13 cellular contexts compared by ENCODE assay signal in genomic region chr17:16962804-16963203, GRCh38. TPM values are rescaled to one million over a fixed set of nuclear protein-coding genes. Genes with fewer than 3 reads are reported as not detected.
A peak's percentile ranks its signal among the peaks of the same experiment; 100 is the strongest.
DNase-seq lines count a peak whose midpoint lies in the region; ATAC-seq and TF ChIP-seq lines count a peak whose summit lies in the region.
"Had no signal": no experiment of that assay in that cellular context is flagged by ENCODE, and none has a peak within 500 bp of the region (broad histone marks: within the 10 kb centered on the region; RNA-seq: fewer than 3 reads in every experiment).

No MANE protein-coding gene starts in this region.

- in situ Hi-C loops in astrocyte of the cerebellum (cut with HindIII; ENCODE audit: low sequenced_read_pairs) = no loop called here

- peaks cover 94% of the 10 kb centered on the region for H3K4me1 Mint-ChIP-seq in stimulated activated memory B cell treated with anti-CD40 and anti-IgM and Interleukin-4, amounts not matched to agents 10 μg/mL and 1 μg/mL and 100 μg/mL, for 72 hours

- H4K20me1 ChIP-seq in SK-N-SH (ENCODE audit: insufficient read depth) = no peaks in the 10 kb centered on the region

- POLR2A ChIA-PET in SK-N-SH (lab: Yijun Ruan, JAX) = no interaction called here

- no peaks in the 10 kb centered on the region for H3K4me1 ChIP-seq in SK-N-SH (ENCODE audit: control insufficient read depth in 1 of 2, insufficient read depth in 2 of 2, low read depth in 1 of 2, low read length in 1 of 2)
- no peaks in the 10 kb centered on the region for H3K4me1 ChIP-seq in lower lobe of right lung

- H3K27me3 ChIP-seq in SK-N-SH (ENCODE audit: insufficient read depth) (no peaks in the 10 kb centered on the region; the same call in 1 of the 2 replicates), lower lobe of right lung (ENCODE audit: low read depth) (no peaks in the 10 kb centered on the region)

- TF ChIP-seq EP300 in SK-N-SH (IDR thresholded peaks at IDR 0.05; ENCODE audit: borderline replicate concordance in 1 of 2, low read depth in 1 of 2, low read length in 1 of 2) = no peak

- DNase-seq in SK-N-SH = no peak
- DNase-seq in M059J (ENCODE audit: low read depth) = peak; percentile 68
- DNase-seq in astrocyte of the cerebellum (ENCODE audit: low read depth) = no peak
- DNase-seq in COLO668 (lab: John Stamatoyannopoulos, UW; ENCODE audit: unreplicated experiment) = no peak
- DNase-seq in lower lobe of right lung = no peak
- DNase-seq: posterior cingulate gyrus; stimulated activated CD8-positive, alpha-beta memory T cell treated with anti-CD3 and anti-CD28 coated beads, Interleukin-4, amount 100 ng/mL, for 48 hours had no signal

- no peak overlapping the region for H2AFZ ChIP-seq in SK-N-SH (ENCODE audit: low read depth)

- H3K9me3 Mint-ChIP-seq in stimulated activated memory B cell treated with anti-CD40 and anti-IgM and Interleukin-4, amounts not matched to agents 10 μg/mL and 1 μg/mL and 100 μg/mL, for 72 hours = peaks cover 3% of the 10 kb centered on the region

- intact Hi-C loops in lower lobe of right lung (cut with DNase I) = no loop called here

- TF ChIP-seq RAD21 in SK-N-SH (IDR thresholded peaks at IDR 0.05; ENCODE audit: low read length) = no peak

- H3K27me3 Mint-ChIP-seq in stimulated activated memory B cell treated with anti-CD40 and anti-IgM and Interleukin-4, amounts not matched to agents 10 μg/mL and 1 μg/mL and 100 μg/mL, for 72 hours = no peaks in the 10 kb centered on the region

- H3K4me2 ChIP-seq in SK-N-SH = no peak overlapping the region

- H3K9me3 ChIP-seq in SK-N-SH (no peaks in the 10 kb centered on the region), lower lobe of right lung (peaks cover 3% of the 10 kb centered on the region)

- H3K27ac ChIP-seq in SK-N-SH (ENCODE audit: low read depth in 2 of 2, low read length in 1 of 2) = no peak overlapping the region
- no peak overlapping the region for H3K27ac ChIP-seq in lower lobe of right lung
- H3K27ac ChIP-seq: coronary artery had no signal

- H3K4me3 ChIP-seq in SK-N-SH (ENCODE audit: low read depth in 2 of 2, low read length in 1 of 2) (no peak overlapping the region), astrocyte of the cerebellum (ENCODE audit: low read depth, low read length) (no peak overlapping the region), lower lobe of right lung (no peak overlapping the region)
- H3K4me3 ChIP-seq: coronary artery had no signal

- H3K79me2 ChIP-seq in SK-N-SH (ENCODE audit: insufficient read depth) = no peaks in the 10 kb centered on the region

- H3K27ac Mint-ChIP-seq in stimulated activated memory B cell treated with anti-CD40 and anti-IgM and Interleukin-4, amounts not matched to agents 10 μg/mL and 1 μg/mL and 100 μg/mL, for 72 hours = peak overlapping the region; percentile 98

- 5% methylated on average over 7 of the region's 7 CpGs for WGBS in SK-N-SH (ENCODE audit: low lambda C conversion rate)

- H3K36me3 ChIP-seq in SK-N-SH (replicated peaks in 1 of 2; ENCODE audit: control insufficient read depth in 1 of 2, insufficient read depth in 2 of 2, low read length in 1 of 2) (no peaks in the 10 kb centered on the region), lower lobe of right lung (no peaks in the 10 kb centered on the region)

- peak; percentile 42; the same call in 2 of the 3 replicates for ATAC-seq in SK-N-SH treated with all-trans-retinoic acid at 6 μM for 48 hours
- ATAC-seq in stimulated activated memory B cell treated with anti-CD40 and anti-IgM and Interleukin-4, amounts not matched to agents 10 μg/mL and 1 μg/mL and 100 μg/mL, for 72 hours = no peak
- no peak for ATAC-seq in esophagus mucosa
- ATAC-seq in lower lobe of right lung = no peak
- ATAC-seq: Panc1 had no signal

- no peaks in the 10 kb centered on the region for H3K9me2 ChIP-seq in SK-N-SH

- no peak for TF ChIP-seq CTCF in SK-N-SH (IDR thresholded peaks at IDR 0.05)
- TF ChIP-seq CTCF in astrocyte of the cerebellum (IDR thresholded peaks at IDR 0.05; ENCODE audit: low read depth, low read length, missing control alignments) = peak; percentile 8
- no peak for TF ChIP-seq CTCF in lower lobe of right lung (IDR thresholded peaks at IDR 0.05)

- CTCF ChIA-PET in SK-N-SH (lab: Yijun Ruan, JAX) = no interaction called here

- H3K9ac ChIP-seq in SK-N-SH = no peak overlapping the region

- H3F3A ChIP-seq in SK-N-SH (replicated peaks; ENCODE audit: insufficient read depth) = no peaks in the 10 kb centered on the region

- peaks cover 79% of the 10 kb centered on the region for H3K36me3 Mint-ChIP-seq in stimulated activated memory B cell treated with anti-CD40 and anti-IgM and Interleukin-4, amounts not matched to agents 10 μg/mL and 1 μg/mL and 100 μg/mL, for 72 hours

- H3K4me3 Mint-ChIP-seq in stimulated activated memory B cell treated with anti-CD40 and anti-IgM and Interleukin-4, amounts not matched to agents 10 μg/mL and 1 μg/mL and 100 μg/mL, for 72 hours = peak overlapping the region; percentile 24

TF ChIP-seq in SK-N-SH treated with all-trans-retinoic acid at 6 μM for 48 hours, 23 proteins besides CTCF, POLR2A, EP300 and RAD21 (continues in another document):
- TF ChIP-seq CSDC2 (CRISPR knock-in tag; IDR thresholded peaks at IDR 0.05) (no peak), CREB5 (CRISPR knock-in tag; IDR thresholded peaks at IDR 0.05; ENCODE audit: low read depth) (no peak), OSR1 (CRISPR knock-in tag; IDR thresholded peaks at IDR 0.05) (no peak), ESRRG (CRISPR knock-in tag; IDR thresholded peaks at IDR 0.05) (no peak), RARB (CRISPR knock-in tag; IDR thresholded peaks at IDR 0.05) (no peak), TCF4 (CRISPR knock-in tag; IDR thresholded peaks at IDR 0.05; ENCODE audit: borderline replicate concordance) (no peak), GLIS3 (CRISPR knock-in tag; IDR thresholded peaks at IDR 0.05) (no peak), PPARA (CRISPR knock-in tag; IDR thresholded peaks at IDR 0.05; ENCODE audit: borderline replicate concordance) (no peak), TOX (CRISPR knock-in tag; IDR thresholded peaks at IDR 0.05; ENCODE audit: borderline replicate concordance) (no peak), ZNF565 (CRISPR knock-in tag; conservative IDR thresholded peaks at IDR 0.05; ENCODE audit: low read depth) (no peak), ZFP30 (CRISPR knock-in tag; IDR thresholded peaks at IDR 0.05) (no peak), BACH2 (CRISPR knock-in tag; IDR thresholded peaks at IDR 0.05; ENCODE audit: borderline replicate concordance) (no peak)

TF ChIP-seq in SK-N-SH, 30 proteins besides CTCF, POLR2A, EP300 and RAD21:
- TF ChIP-seq EZH2phosphoT487 (IDR thresholded peaks at IDR 0.05; ENCODE audit: borderline replicate concordance, low read depth) (no peak), REST (IDR thresholded peaks at IDR 0.05; ENCODE audit: low read depth, low read length) (no peak), PBX3 (IDR thresholded peaks at IDR 0.05) (no peak)

RNA-seq across cellular contexts. Expression of gene TNFRSF13B, which starts 9.1 kb away (rescaled TPM):
- polyA plus RNA-seq in SK-N-SH (2012; rRNA removed) = not detected in 2 replicates
- not detected in 2 replicates for polyA plus RNA-seq in SK-N-SH (2012; cell fraction: cytosol; rRNA removed)
- polyA plus RNA-seq in SK-N-SH (2012; cell fraction: nucleus; rRNA removed) = not detected in 2 replicates
- not detected in 2 replicates for total RNA-seq in M059J (2014; rRNA removed; shearing (Covaris generic))
- total RNA-seq in esophagus mucosa (0.28 TPM), lower lobe of right lung (0.27 TPM)
- total RNA-seq: A673 had no signal
